Comparison of ENCODE assay signal across 8 cellular contexts in the genomic region with DNA sequence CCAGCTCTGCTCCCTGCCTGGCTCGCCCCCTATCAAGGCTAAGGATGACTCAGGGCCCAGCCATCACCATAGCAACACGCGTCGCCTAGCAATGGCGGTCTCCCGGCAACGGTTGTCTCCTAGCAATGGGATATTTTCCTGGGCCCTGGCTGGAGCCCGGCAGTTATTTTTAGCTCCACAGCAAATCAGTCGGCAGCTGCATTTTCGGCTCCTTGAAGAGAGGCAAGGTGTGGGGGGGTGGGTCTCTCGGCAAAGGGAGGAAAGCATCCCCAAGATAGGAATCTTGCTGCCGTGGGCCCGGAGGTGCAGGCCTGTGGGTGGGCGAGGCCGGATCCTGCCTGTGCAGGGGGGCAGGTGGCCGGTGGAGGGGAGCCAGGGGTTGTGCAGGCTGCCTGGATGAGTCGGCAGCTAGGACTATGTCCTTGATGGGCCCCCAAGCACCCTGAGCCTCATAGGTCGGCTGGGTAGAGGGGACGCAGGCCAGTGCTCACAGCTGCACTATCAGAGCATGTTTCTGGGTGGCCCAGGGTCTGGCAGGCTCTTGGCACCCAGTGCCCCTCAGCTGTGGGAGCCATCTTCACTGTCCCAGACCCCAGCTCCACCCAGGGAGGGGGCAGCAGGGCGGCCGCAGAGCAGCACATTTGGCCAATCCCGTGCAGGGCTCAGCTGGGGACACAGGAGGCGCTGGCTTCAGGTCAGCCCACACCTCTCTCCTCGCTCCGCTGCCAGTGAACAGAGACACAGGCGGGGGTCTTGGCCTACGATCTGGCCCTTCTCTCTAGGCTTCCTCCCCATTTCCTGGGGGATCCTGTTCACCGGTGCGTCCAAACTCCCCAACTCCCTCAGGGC. TPM values are rescaled to one million over a fixed set of nuclear protein-coding genes. Genes with fewer than 3 reads are reported as not detected.
DNase-seq lines count a peak whose midpoint lies in the region; ATAC-seq and TF ChIP-seq lines count a peak whose summit lies in the region.

No MANE protein-coding gene starts in this region.

- BruUV-seq in MCF 10A (replicated peaks; lab: Mats Ljungman, UMichigan) = no TSS peak

- peak overlapping the region; percentile 46 for H3K4me3 Mint-ChIP-seq in MCF 10A (ENCODE audit: unreplicated experiment)

- no peaks in the 10 kb centered on the region for H3K9me3 Mint-ChIP-seq in MCF 10A (ENCODE audit: unreplicated experiment)

- peak overlapping the region; percentile 5 for H3K27ac Mint-ChIP-seq in MCF 10A (ENCODE audit: low read depth, unreplicated experiment)

- no peak overlapping the region for H3K27ac ChIP-seq in breast epithelium

- peaks cover 0 to 6% of the 10 kb centered on the region in 2 donors for H3K4me1 ChIP-seq in breast epithelium

- peaks cover 4% of the 10 kb centered on the region for H3K36me3 Mint-ChIP-seq in MCF 10A (ENCODE audit: insufficient read depth, unreplicated experiment)

- peaks cover 18 to 67% of the 10 kb centered on the region in 2 donors for H3K27me3 ChIP-seq in breast epithelium

- TF ChIP-seq CTCF in MCF 10A (IDR thresholded peaks at IDR 0.05; ENCODE audit: unreplicated experiment) (no peak), breast epithelium (IDR thresholded peaks at IDR 0.05) (no peak)

- H3K27me3 Mint-ChIP-seq in MCF 10A (ENCODE audit: insufficient read depth, unreplicated experiment) = no peaks in the 10 kb centered on the region

- peaks cover 24% of the 10 kb centered on the region for H3K4me1 Mint-ChIP-seq in MCF 10A (ENCODE audit: insufficient read depth, unreplicated experiment)

- no peak for TF ChIP-seq POLR2A in breast epithelium (IDR thresholded peaks at IDR 0.05)
- no peak for TF ChIP-seq POLR2A in erythroblast (IDR thresholded peaks at IDR 0.05; ENCODE audit: low read length)

- intact Hi-C loops in MCF 10A (cut with micrococcal nuclease) (loop anchor here (2.0 kb wide), 1 partner anchor 345 kb away; no protein-coding TSS in a partner anchor), breast epithelium (cut with DNase I; ENCODE audit: low total_unique reads) (no loop called here)

- H3K4me3 ChIP-seq in breast epithelium = no peak overlapping the region

- DNase-seq in MCF 10A (ENCODE audit: unreplicated experiment) (no peak), breast epithelium (ENCODE audit: low spot score in 2 of 2) (no peak), NCI-H526 (lab: John Stamatoyannopoulos, UW) (peak; percentile 57 to 81), erythroblast (lab: John Stamatoyannopoulos, UW) (peak; percentile 53 to 62), superior temporal gyrus (ENCODE audit: extremely low spot score) (peak; percentile 92)

- no peaks in the 10 kb centered on the region for H3K9me3 ChIP-seq in breast epithelium

- no peaks in the 10 kb centered on the region for H3K36me3 ChIP-seq in breast epithelium

- ATAC-seq in HG03045 (IDR thresholded peaks at IDR 0.05; ENCODE audit: unreplicated experiment) = no peak
- ATAC-seq in GM18873 (IDR thresholded peaks at IDR 0.05; ENCODE audit: low FRiP score, unreplicated experiment) = no peak
- ATAC-seq in GM18907 (IDR thresholded peaks at IDR 0.05; ENCODE audit: unreplicated experiment) = no peak

- POLR2A ChIA-PET in MCF 10A (lab: Yijun Ruan, JAX) = interaction anchor here (0.6 to 8.8 kb wide), 5 partner anchors 14 to 67 kb away, joined by 3 to 124 read pairs (median 3); partner anchors contain the start of genes ANTKMT, CCDC78, CIAO3 and HAGHL

- CTCF ChIA-PET in MCF 10A (lab: Yijun Ruan, JAX) = interaction anchor here (0.5 to 3.9 kb wide), 9 partner anchors 10 to 347 kb away, joined by 3 to 34 read pairs (median 4); partner anchors contain the start of genes CHTF18 and RPUSD1

RNA-seq across cellular contexts. Expression of gene FBXL16, which starts 4.3 kb away (rescaled TPM):
- 40.5 and 48.2 TPM in 2 replicates for total RNA-seq in MCF 10A (2022)
- 1 to 10 TPM in 2 of 3 donors, not detected in 1; 2.6 to 4.2 TPM for total RNA-seq in breast epithelium

RNA-seq across cellular contexts. Expression of gene METRN, which starts 5.0 kb away (rescaled TPM):
- total RNA-seq in MCF 10A (2022) (56.3 and 69.5 TPM in 2 replicates), breast epithelium (10 to 100 TPM; 23.6 to 30.2 (median 24.3) TPM)

RNA-seq across cellular contexts. Expression of gene ANTKMT, which starts 11.1 kb away (rescaled TPM):
- total RNA-seq in MCF 10A (2022) = 54.7 and 55.8 TPM in 2 replicates
- 10 to 100 TPM; 29.9 to 35.7 (median 30.4) TPM for total RNA-seq in breast epithelium

RNA-seq across cellular contexts. Expression of gene CCDC78, which starts 16.4 kb away (rescaled TPM):
- total RNA-seq in MCF 10A (2022) = 4.6 and 6.0 TPM in 2 replicates
- total RNA-seq in breast epithelium = 1 to 10 TPM in 2 of 3 donors, under 1 TPM in 1; 0.48 to 2.9 (median 2.6) TPM

RNA-seq across cellular contexts. Expression of gene HAGHL, which starts 17.0 kb away (rescaled TPM):
- total RNA-seq in MCF 10A (2022) (20.1 and 24.5 TPM in 2 replicates), breast epithelium (1 to 10 TPM; 4.3 to 7.5 (median 5.1) TPM)

Comparison
In these comparisons a context has a peak if more than half of its experiments do, and no peak if none do; other contexts are left out.
1. DNase-seq: peak in NCI-H526 (2 of 2), erythroblast (2 of 2) and superior temporal gyrus (single experiment); none in MCF 10A (single experiment) and breast epithelium (0 of 2).